ENCODE assay signal across 8 cellular contexts in the genomic region with DNA sequence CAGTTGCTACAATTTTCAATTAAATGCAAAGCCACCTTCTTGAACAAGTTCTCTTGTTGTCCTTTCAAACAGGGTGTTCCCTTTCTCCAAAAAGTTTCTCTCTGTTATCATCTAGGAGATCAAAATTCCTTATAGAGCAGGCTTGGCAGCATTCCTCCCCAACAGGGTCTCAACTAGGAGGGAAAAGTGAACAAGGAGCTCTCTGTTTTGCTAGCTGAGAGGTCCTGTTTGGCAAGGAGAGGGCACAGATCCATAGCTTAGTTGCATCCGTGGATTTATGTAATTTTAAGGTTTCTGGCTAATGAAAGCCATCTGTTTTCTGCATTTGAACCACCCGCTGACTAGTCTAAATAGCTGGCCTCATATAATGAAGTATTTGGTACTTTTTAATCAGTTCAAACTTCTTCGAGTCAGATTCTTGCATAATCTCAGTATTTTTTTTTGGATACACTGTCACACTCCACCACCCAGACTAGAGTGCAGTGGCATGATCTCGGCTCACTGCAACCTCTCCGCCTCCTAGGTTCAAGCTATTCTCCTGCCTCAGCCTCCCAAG. TPM values are rescaled to one million over a fixed set of nuclear protein-coding genes. Genes with fewer than 3 reads are reported as not detected.
DNase-seq lines count a peak whose midpoint lies in the region; ATAC-seq and TF ChIP-seq lines count a peak whose summit lies in the region.

No MANE protein-coding gene starts in this region.

- H3K27ac ChIP-seq in layer of hippocampus (ENCODE audit: low read depth, low read length) (peak overlapping the region; percentile 95), uterus (peak overlapping the region; percentile 47 to 56), WERI-Rb-1 (no peak overlapping the region)

- peaks cover 4 to 16% of the 10 kb centered on the region in 2 donors for H3K4me1 ChIP-seq in uterus

- no peak for ATAC-seq in GM18873 (IDR thresholded peaks at IDR 0.05; ENCODE audit: low FRiP score, unreplicated experiment)

- peak; percentile 48 for DNase-seq in NCI-H748 (lab: John Stamatoyannopoulos, UW; ENCODE audit: unreplicated experiment)
- DNase-seq in NCI-H748 treated with DMSO at 0.1 percent for 48 hours (lab: John Stamatoyannopoulos, UW), result no peak
- peak; percentile 46 to 68 for DNase-seq in cardiac fibroblast (ENCODE audit: low read depth in 2 of 2)
- no peak for DNase-seq in uterus
- DNase-seq in activated CD4-positive, alpha-beta T cell treated with anti-CD3 and anti-CD28 coated beads, Interleukin-2, amount 50 U/mL, for 4 hours, result no peak
- DNase-seq in WERI-Rb-1, result no peak

- no peaks in the 10 kb centered on the region for H3K27me3 ChIP-seq in layer of hippocampus (ENCODE audit: control insufficient read depth, insufficient read depth, low read length)
- no peaks in the 10 kb centered on the region for H3K27me3 ChIP-seq in uterus
- H3K27me3 ChIP-seq in WERI-Rb-1 (ENCODE audit: insufficient read depth, low read depth, severe bottlenecking), result no peaks in the 10 kb centered on the region

- H3K9me3 ChIP-seq in uterus (no peaks in the 10 kb centered on the region), WERI-Rb-1 (ENCODE audit: severe bottlenecking) (no peaks in the 10 kb centered on the region)

- no peak for TF ChIP-seq CTCF in cardiac fibroblast (IDR thresholded peaks at IDR 0.05; ENCODE audit: low read depth, low read length)
- no peak for TF ChIP-seq CTCF in uterus (IDR thresholded peaks at IDR 0.05)
- TF ChIP-seq CTCF in WERI-Rb-1 (IDR thresholded peaks at IDR 0.05; ENCODE audit: low read depth, low read length), result no peak

- TF ChIP-seq POLR2A in uterus (IDR thresholded peaks at IDR 0.05), result no peak

- H3K4me3 ChIP-seq in cardiac fibroblast (replicated peaks in 1 of 2; ENCODE audit: low read depth in 2 of 2, low read length in 2 of 2) (no peak overlapping the region), uterus (no peak overlapping the region), WERI-Rb-1 (ENCODE audit: low read depth, low read length) (no peak overlapping the region)

- H3K36me3 ChIP-seq in uterus (no peaks in the 10 kb centered on the region), WERI-Rb-1 (peaks cover 14% of the 10 kb centered on the region)

- intact Hi-C loops in uterus (cut with DNase I; ENCODE audit: low total_unique reads), result no loop called here

RNA-seq across cellular contexts. Expression of a gene that starts 54.0 kb away (rescaled TPM):
- total RNA-seq in uterus, result 100 to 1,000 TPM; 212 to 537 (median 430) TPM

Comparison
In these comparisons a context has a peak if more than half of its experiments do, and no peak if none do; other contexts are left out.
1. DNase-seq: peak in NCI-H748 (single experiment) and cardiac fibroblast (2 of 2); none in NCI-H748 treated with DMSO at 0.1 percent for 48 hours (single experiment), uterus (0 of 2), activated CD4-positive, alpha-beta T cell treated with anti-CD3 and anti-CD28 coated beads, Interleukin-2, amount 50 U/mL, for 4 hours (0 of 2) and WERI-Rb-1 (single experiment).